ENCODE assay signal across 4 cellular contexts in genomic region chr6:168341280-168341679, GRCh38. TPM values are rescaled to one million over a fixed set of nuclear protein-coding genes. Genes with fewer than 3 reads are reported as not detected.
"Had no signal": no experiment of that assay in that cellular context is flagged by ENCODE, and none has a peak within 500 bp of the region (broad histone marks: within the 10 kb centered on the region; RNA-seq: fewer than 3 reads in every experiment).

No MANE protein-coding gene starts in this region.

- DNase-seq: GDM1, GF-D8 had no signal

- H3K4me3 ChIP-seq: GM12878 had no signal

- ATAC-seq: GM12878 had no signal

RNA-seq across cellular contexts. Expression of gene DACT2, which starts 21.7 kb away (rescaled TPM):
- total RNA-seq: G401, GM12878 had no signal
